In the genomic region with DNA sequence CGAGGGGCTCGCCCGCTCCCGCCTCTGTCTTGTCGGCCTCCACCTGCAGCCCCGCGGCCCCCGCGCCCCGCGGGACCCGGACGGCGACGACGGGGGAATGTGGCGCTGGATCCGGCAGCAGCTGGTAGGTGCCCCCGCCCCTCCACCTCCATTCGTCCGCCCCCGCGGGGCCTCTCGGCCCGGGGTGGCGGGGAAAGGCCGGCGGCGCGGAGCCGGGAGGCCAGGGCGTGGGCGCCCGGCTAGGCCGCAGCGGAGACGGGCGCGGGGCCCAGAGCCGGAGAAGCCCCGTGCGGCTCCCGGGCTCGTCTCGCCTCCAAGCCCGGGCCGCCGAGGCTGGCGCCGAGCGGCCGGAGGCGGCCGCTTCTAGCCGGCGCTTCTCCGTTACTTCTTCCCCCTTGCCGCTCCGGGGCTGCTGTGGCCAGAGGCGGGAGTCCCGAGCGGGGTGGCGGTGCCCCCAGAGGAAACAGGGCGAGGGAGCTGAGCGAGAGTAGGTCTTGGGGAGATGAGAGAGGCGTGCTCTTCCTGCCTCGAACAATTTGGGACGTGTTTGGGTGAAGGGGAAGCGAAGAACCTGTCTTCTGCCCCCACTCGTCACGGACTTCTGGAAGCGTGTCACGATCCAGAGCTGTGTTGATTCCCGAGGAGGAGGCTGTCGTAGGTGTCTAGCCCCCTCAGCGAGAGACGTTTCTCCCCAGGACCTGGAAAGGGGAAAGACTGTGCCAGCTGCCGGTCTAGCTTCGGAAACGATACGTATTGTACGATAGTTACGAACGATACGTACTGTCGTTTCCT, we compare ENCODE assay signal across 8 cellular contexts. TPM values are rescaled to one million over a fixed set of nuclear protein-coding genes. Genes with fewer than 3 reads are reported as not detected.
A peak's percentile ranks its signal among the peaks of the same experiment; 100 is the strongest.
DNase-seq lines count a peak whose midpoint lies in the region; ATAC-seq, FAIRE-seq and TF ChIP-seq lines count a peak whose summit lies in the region.

No MANE protein-coding gene starts in this region.

- peaks cover 19 to 36% of the 10 kb centered on the region in 2 donors for H3K4me1 Mint-ChIP-seq in stimulated activated naive B cell treated with anti-CD40 and anti-IgM and Interleukin-4, amounts not matched to agents 10 μg/mL and 1 μg/mL and 100 μg/mL, for 72 hours

- peak overlapping the region; percentile 96 for H3K9ac ChIP-seq in muscle layer of colon (ENCODE audit: low read length)

- no peaks in the 10 kb centered on the region for H3K36me3 ChIP-seq in muscle layer of colon (ENCODE audit: insufficient read depth, low read length)

- DNase-seq in A549 (ENCODE audit: low read depth in 1 of 2, low spot score in 1 of 2): peak; percentile 15 to 33
- DNase-seq in NCI-H526 treated with DMSO at 0.1 percent for 48 hours (lab: John Stamatoyannopoulos, UW): peak; percentile 37
- DNase-seq in activated CD8-positive, alpha-beta memory T cell treated with anti-CD3 and anti-CD28 coated beads, Interleukin-2, amount 50 U/mL, for 4 hours: peak; percentile 59
- DNase-seq in epithelial cell of proximal tubule (ENCODE audit: low read depth): no peak
- peak; percentile 57 for DNase-seq in stimulated activated naive B cell treated with anti-CD40 and anti-IgM and Interleukin-4, amounts not matched to agents 10 μg/mL and 1 μg/mL and 100 μg/mL, for 72 hours

- TF ChIP-seq POLR2A in A549 (IDR thresholded peaks at IDR 0.05; ENCODE audit: low read length): no peak

- H3K36me3 Mint-ChIP-seq in stimulated activated naive B cell treated with anti-CD40 and anti-IgM and Interleukin-4, amounts not matched to agents 10 μg/mL and 1 μg/mL and 100 μg/mL, for 72 hours: peaks cover 3 to 5% of the 10 kb centered on the region in 2 donors

- POLR2A ChIA-PET in A549 (lab: Yijun Ruan, JAX): interaction anchor here (0.6 to 1.3 kb wide), 2 partner anchors 79 to 178 kb away, joined by 3 to 5 read pairs; no protein-coding TSS in a partner anchor

- under 1% methylated on average over 18 of the region's 86 CpGs for WGBS in A549 (ENCODE audit: missing lambda C conversion rate)

- no peaks in the 10 kb centered on the region for H3K9me3 Mint-ChIP-seq in stimulated activated naive B cell treated with anti-CD40 and anti-IgM and Interleukin-4, amounts not matched to agents 10 μg/mL and 1 μg/mL and 100 μg/mL, for 72 hours

- FAIRE-seq in A549 (lab: Jason Lieb, UNC): no peak

- peak overlapping the region; percentile 98 to 99 for H3K4me3 Mint-ChIP-seq in stimulated activated naive B cell treated with anti-CD40 and anti-IgM and Interleukin-4, amounts not matched to agents 10 μg/mL and 1 μg/mL and 100 μg/mL, for 72 hours

- H3K27ac Mint-ChIP-seq in stimulated activated naive B cell treated with anti-CD40 and anti-IgM and Interleukin-4, amounts not matched to agents 10 μg/mL and 1 μg/mL and 100 μg/mL, for 72 hours: peak overlapping the region; percentile 96

- H3K4me3 ChIP-seq in A549 (peak overlapping the region; percentile 98), epithelial cell of proximal tubule (ENCODE audit: low read depth, low read length) (peak overlapping the region; percentile 90), muscle layer of colon (ENCODE audit: low read depth in 1 of 2, low read length in 2 of 2) (peak overlapping the region; percentile 70 to 93)

- TF ChIP-seq EP300 in A549 (IDR thresholded peaks at IDR 0.05): no peak

- H3K27me3 Mint-ChIP-seq in stimulated activated naive B cell treated with anti-CD40 and anti-IgM and Interleukin-4, amounts not matched to agents 10 μg/mL and 1 μg/mL and 100 μg/mL, for 72 hours: no peaks in the 10 kb centered on the region

- no peak for TF ChIP-seq RAD21 in A549 (conservative IDR thresholded peaks at IDR 0.05 in 1 of 2, IDR thresholded peaks at IDR 0.05 in 1 of 2)

- CTCF ChIA-PET in A549 (lab: Yijun Ruan, JAX): no interaction called here

- H3K27ac ChIP-seq in A549 (peak overlapping the region; percentile 87 to 93), muscle layer of colon (ENCODE audit: low read depth, low read length) (peak overlapping the region; percentile 87)

- H3K27me3 ChIP-seq in muscle layer of colon (ENCODE audit: control insufficient read depth in 1 of 2, insufficient read depth in 2 of 2, low read length in 2 of 2): no peaks in the 10 kb centered on the region

- peak overlapping the region; percentile 80 for H3K4me2 ChIP-seq in A549

- ATAC-seq in A549 (peak; percentile 76), GM18517 (IDR thresholded peaks at IDR 0.05; ENCODE audit: unreplicated experiment) (peak; percentile 34), HG02981 (IDR thresholded peaks at IDR 0.05; ENCODE audit: unreplicated experiment) (peak; percentile 22)
- ATAC-seq in stimulated activated naive B cell treated with anti-CD40 and anti-IgM and Interleukin-4, amounts not matched to agents 10 μg/mL and 1 μg/mL and 100 μg/mL, for 72 hours (replicated peaks): peak; percentile 50 to 54

- TF ChIP-seq CTCF in A549 (IDR thresholded peaks at IDR 0.05) (no peak), epithelial cell of proximal tubule (conservative IDR thresholded peaks at IDR 0.05; ENCODE audit: low read depth, low read length) (no peak)

- H3K9me3 ChIP-seq in A549: no peaks in the 10 kb centered on the region
- H3K9me3 ChIP-seq in muscle layer of colon (ENCODE audit: low read length): no peaks in the 10 kb centered on the region

- H3K4me1 ChIP-seq in A549: peaks cover 10% of the 10 kb centered on the region
- H3K4me1 ChIP-seq in muscle layer of colon (ENCODE audit: insufficient read depth, low read length): peaks cover 17% of the 10 kb centered on the region

TF ChIP-seq in A549, 52 proteins besides CTCF, POLR2A, EP300 and RAD21:
- TF ChIP-seq PHF8 (IDR thresholded peaks at IDR 0.05; ENCODE audit: borderline replicate concordance, low read depth) (peak; percentile 56; the same call in 1 of the 2 replicates), FOXS1 (CRISPR knock-in tag; IDR thresholded peaks at IDR 0.05) (no peak)

RNA-seq across cellular contexts. Expression of gene ATP11B, which starts 0.6 kb away (rescaled TPM):
- polyA plus RNA-seq in A549 (2011; rRNA removed): 16.5 and 17.2 TPM in 2 replicates
- polyA plus RNA-seq in A549 (2012; cell fraction: cytosol; rRNA removed): 2.3 and 2.6 TPM in 2 replicates
- polyA plus RNA-seq in A549 (2012; cell fraction: nucleus; rRNA removed): 1.8 and 2.9 TPM in 2 replicates
- polyA plus RNA-seq in A549 (2017; fragmentation: RNase III; extraction: RNeasy Plus Mini Kit Qiagen cat#74134 plus additional on column Dnase treatment): 9.1 to 10.1 TPM (median 10.0 TPM) in 3 replicates
- polyA minus RNA-seq in A549 (2011; rRNA and poly(A)+ RNA removed): 11.2 and 13.3 TPM in 2 replicates
- total RNA-seq in epithelial cell of proximal tubule: 22.7 and 30.0 TPM in 2 replicates

Comparison
In these comparisons a context has a peak if more than half of its experiments do, and no peak if none do; other contexts are left out.
1. ATAC-seq: peak in every context shown above with its lines; median percentile 76 in A549; 52 in stimulated activated naive B cell treated with anti-CD40 and anti-IgM and Interleukin-4, amounts not matched to agents 10 μg/mL and 1 μg/mL and 100 μg/mL, for 72 hours; 34 in GM18517; 22 in HG02981.